In genomic region chr17:57988301-57989010, GRCh38 we compare ENCODE assay signal across 1 cellular context.
TF ChIP-seq lines count a peak whose summit lies in the region.

No MANE protein-coding gene starts in this region.

TF ChIP-seq in WTC11, 78 proteins besides CTCF, POLR2A, EP300 and RAD21 (continued from another document and continues in another):
- TF ChIP-seq ZNF512 (CRISPR knock-in tag; IDR thresholded peaks at IDR 0.05; ENCODE audit: borderline replicate concordance) = no peak
- peak; percentile 93 for TF ChIP-seq ZNF425 (CRISPR knock-in tag; conservative IDR thresholded peaks at IDR 0.05)
- 0 out of 2 replicates have a peak, but pooled peaks have one; percentile 26 for TF ChIP-seq E2F5 (CRISPR knock-in tag; IDR thresholded peaks at IDR 0.05)
- peak; percentile 95 for TF ChIP-seq PRRX2 (CRISPR knock-in tag; IDR thresholded peaks at IDR 0.05)
- no peak for TF ChIP-seq ZBTB21 (CRISPR knock-in tag; IDR thresholded peaks at IDR 0.05; ENCODE audit: borderline replicate concordance)
- no peak for TF ChIP-seq FOXK1 (CRISPR knock-in tag; IDR thresholded peaks at IDR 0.05)
- TF ChIP-seq ZSCAN18 (CRISPR knock-in tag; IDR thresholded peaks at IDR 0.05) = no peak
- TF ChIP-seq ZNF423 (CRISPR knock-in tag; IDR thresholded peaks at IDR 0.05) = no peak
- TF ChIP-seq AR (CRISPR knock-in tag; IDR thresholded peaks at IDR 0.05) = peak; percentile 90
- TF ChIP-seq ETV6 (CRISPR knock-in tag; IDR thresholded peaks at IDR 0.05) = no peak
- TF ChIP-seq CDX4 (CRISPR knock-in tag; IDR thresholded peaks at IDR 0.05; ENCODE audit: borderline replicate concordance) = no peak
- no peak; the same call in 1 of the 2 replicates for TF ChIP-seq SMAD3 (CRISPR knock-in tag; IDR thresholded peaks at IDR 0.05; ENCODE audit: borderline replicate concordance)
- TF ChIP-seq TEAD1 (CRISPR knock-in tag; IDR thresholded peaks at IDR 0.05) = no peak
- TF ChIP-seq ZNF671 (CRISPR knock-in tag; IDR thresholded peaks at IDR 0.05) = peak; percentile 95
- TF ChIP-seq HMGXB4 (CRISPR knock-in tag; IDR thresholded peaks at IDR 0.05) = no peak
- no peak for TF ChIP-seq GRHL2 (CRISPR knock-in tag; IDR thresholded peaks at IDR 0.05; ENCODE audit: insufficient replicate concordance, severe bottlenecking)
- no peak for TF ChIP-seq PREB (CRISPR knock-in tag; IDR thresholded peaks at IDR 0.05; ENCODE audit: borderline replicate concordance)
- no peak for TF ChIP-seq ZNF138 (CRISPR knock-in tag; conservative IDR thresholded peaks at IDR 0.05)
- TF ChIP-seq NR2C2 (CRISPR knock-in tag; IDR thresholded peaks at IDR 0.05) = no peak
- TF ChIP-seq NFYB (CRISPR knock-in tag; conservative IDR thresholded peaks at IDR 0.05; ENCODE audit: low read depth) = 0 out of 2 replicates have a peak, but pooled peaks have one; percentile 11
- TF ChIP-seq E2F1 (CRISPR knock-in tag; IDR thresholded peaks at IDR 0.05) = 0 out of 2 replicates have a peak, but pooled peaks have one; percentile 26
- no peak for TF ChIP-seq CBFB (CRISPR knock-in tag; IDR thresholded peaks at IDR 0.05; ENCODE audit: low read depth)
- no peak for TF ChIP-seq ATF1 (CRISPR knock-in tag; IDR thresholded peaks at IDR 0.05)
- TF ChIP-seq ATF6 (CRISPR knock-in tag; IDR thresholded peaks at IDR 0.05) = no peak
- TF ChIP-seq NFE2L1 (CRISPR knock-in tag; IDR thresholded peaks at IDR 0.05) = no peak
- TF ChIP-seq ZNF281 (CRISPR knock-in tag; IDR thresholded peaks at IDR 0.05) = peak; percentile 52; the same call in 1 of the 2 replicates
- TF ChIP-seq ZNF317 (CRISPR knock-in tag; IDR thresholded peaks at IDR 0.05; ENCODE audit: borderline replicate concordance, low read depth) = no peak
- peak; percentile 56; the same call in 1 of the 2 replicates for TF ChIP-seq ZNF219 (CRISPR knock-in tag; IDR thresholded peaks at IDR 0.05; ENCODE audit: borderline replicate concordance)
- TF ChIP-seq IRF2 (CRISPR knock-in tag; IDR thresholded peaks at IDR 0.05; ENCODE audit: borderline replicate concordance, low read depth) = no peak
- no peak for TF ChIP-seq USF2 (CRISPR knock-in tag; IDR thresholded peaks at IDR 0.05)
- TF ChIP-seq FOXJ3 (CRISPR knock-in tag; IDR thresholded peaks at IDR 0.05; ENCODE audit: borderline replicate concordance) = no peak
- no peak for TF ChIP-seq NR1H2 (CRISPR knock-in tag; IDR thresholded peaks at IDR 0.05)
- no peak for TF ChIP-seq ATF3 (CRISPR knock-in tag; conservative IDR thresholded peaks at IDR 0.05)
- TF ChIP-seq E2F4 (CRISPR knock-in tag; IDR thresholded peaks at IDR 0.05; ENCODE audit: borderline replicate concordance, low read depth) = no peak
